7 cellular contexts compared by ENCODE assay signal in genomic region chrY:18326284-18326882, GRCh38.
DNase-seq lines count a peak whose midpoint lies in the region; ATAC-seq, FAIRE-seq and TF ChIP-seq lines count a peak whose summit lies in the region.
"Not testable (repeated sequence)": the region's sequence is repeated elsewhere in the genome, so short reads cannot be mapped to it uniquely, and the experiment has no call there.

No MANE protein-coding gene starts in this region.

- H3K4me1 ChIP-seq in body of pancreas; HepG2 (ENCODE audit: insufficient read depth, low read length): not testable (repeated sequence)

- H3K4me3 ChIP-seq in body of pancreas; HepG2 (replicated peaks in 1 of 3; ENCODE audit: insufficient read depth in 1 of 3, low read depth in 2 of 3, low read length in 3 of 3): not testable (repeated sequence)

- intact Hi-C loops in body of pancreas (cut with DNase I); HepG2 (cut with micrococcal nuclease; ENCODE audit: unreplicated experiment): not testable (repeated sequence)

- not testable (repeated sequence) for TF ChIP-seq CTCF in WTC11 (IDR thresholded peaks at IDR 0.05); body of pancreas (IDR thresholded peaks at IDR 0.05); HepG2 (CRISPR knock-in tag; IDR thresholded peaks at IDR 0.05)

- H3K36me3 Mint-ChIP-seq in WTC11: not testable (repeated sequence)

- H3K27ac ChIP-seq in body of pancreas; HepG2 (ENCODE audit: extremely low read length, insufficient read depth, low read length): not testable (repeated sequence)

- not testable (repeated sequence) for H3K27me3 ChIP-seq in body of pancreas; HepG2 (ENCODE audit: control insufficient read depth in 1 of 2, insufficient read depth in 2 of 2, low read length in 2 of 2)

- H2AFZ ChIP-seq in HepG2 (ENCODE audit: low read length): not testable (repeated sequence)

- not testable (repeated sequence) for H3K4me3 Mint-ChIP-seq in WTC11

- H3K9ac ChIP-seq in HepG2 (ENCODE audit: insufficient read depth, low read depth, low read length): not testable (repeated sequence)

- BruUV-seq in HepG2 (replicated peaks; lab: Mats Ljungman, UMichigan): not testable (repeated sequence)

- H3K9me3 Mint-ChIP-seq in WTC11: not testable (repeated sequence)

- not testable (repeated sequence) for H3K9me3 ChIP-seq in body of pancreas; HepG2 (ENCODE audit: low read length)

- not testable (repeated sequence) for H3K4me1 Mint-ChIP-seq in WTC11

- no CpG with 5 or more reads among the region's 29 CpGs for WGBS in body of pancreas, 2 donors
- whole genome bisulfite sequencing in HepG2 (ENCODE audit: low lambda C conversion rate): no CpG with 5 or more reads among the region's 29 CpGs

- not testable (repeated sequence) for H3K79me2 ChIP-seq in HepG2 (ENCODE audit: insufficient read depth, low read length)

- POLR2A ChIA-PET in WTC11 (lab: Charles Lee); HepG2 (lab: Yijun Ruan, JAX): not testable (repeated sequence)

- not testable (repeated sequence) for H4K20me1 ChIP-seq in HepG2 (ENCODE audit: insufficient read depth, low read length)

- FAIRE-seq in HepG2 (lab: Jason Lieb, UNC): peak; percentile 84

- ATAC-seq in GM18868 (IDR thresholded peaks at IDR 0.05; ENCODE audit: unreplicated experiment) (peak; percentile 88), GM21423 (IDR thresholded peaks at IDR 0.05; ENCODE audit: unreplicated experiment) (peak; percentile 78), HG02798 (IDR thresholded peaks at IDR 0.05; ENCODE audit: poor library complexity, unreplicated experiment) (peak; percentile 86), HG03432 (IDR thresholded peaks at IDR 0.05; ENCODE audit: unreplicated experiment) (peak; percentile 82), WTC11 (peak; percentile 78), body of pancreas (peak; percentile 83), HepG2 (peak; percentile 80)

- H3K4me2 ChIP-seq in HepG2 (ENCODE audit: low read depth, low read length): not testable (repeated sequence)

- not testable (repeated sequence) for H3K27ac Mint-ChIP-seq in WTC11

- TF ChIP-seq EP300 in HepG2 (IDR thresholded peaks at IDR 0.05; ENCODE audit: low read depth in 2 of 2, low read length in 2 of 2); HepG2 (CRISPR knock-in tag; IDR thresholded peaks at IDR 0.05; ENCODE audit: borderline replicate concordance): not testable (repeated sequence)

- not testable (repeated sequence) for TF ChIP-seq POLR2A in body of pancreas (IDR thresholded peaks at IDR 0.05); HepG2 (IDR thresholded peaks at IDR 0.05; ENCODE audit: insufficient read depth in 1 of 2, low read depth in 2 of 2, low read length in 2 of 2)

- H3K36me3 ChIP-seq in body of pancreas (replicated peaks in 1 of 2; ENCODE audit: insufficient read depth in 1 of 2, low read depth in 2 of 2); HepG2 (replicated peaks in 1 of 2; ENCODE audit: control insufficient read depth in 1 of 2, insufficient read depth in 2 of 2, low read length in 2 of 2): not testable (repeated sequence)

- CTCF ChIA-PET in WTC11 (lab: Charles Lee); HepG2 (lab: Yijun Ruan, JAX; ENCODE audit: low intra/inter-chr PET ratio, low total read pairs): not testable (repeated sequence)

- not testable (repeated sequence) for DNase-seq in WTC11 (ENCODE audit: low spot score); body of pancreas; HepG2 (ENCODE audit: low spot score)

- TF ChIP-seq RAD21 in HepG2 (CRISPR knock-in tag; IDR thresholded peaks at IDR 0.05): not testable (repeated sequence)

- in situ Hi-C loops in HepG2 (cut with HindIII; ENCODE audit: extremely low pct_ligation_motif_present, low pct_unique_long_range_greater_than_20kb): not testable (repeated sequence)

- H3K27me3 Mint-ChIP-seq in WTC11 (ENCODE audit: low read depth): not testable (repeated sequence)
